In genomic region chr13:106349080-106349841, GRCh38 we compare ENCODE assay signal across 9 cellular contexts.
DNase-seq lines count a peak whose midpoint lies in the region; ATAC-seq, FAIRE-seq and TF ChIP-seq lines count a peak whose summit lies in the region.
"Had no signal": no experiment of that assay in that cellular context is flagged by ENCODE, and none has a peak within 500 bp of the region (broad histone marks: within the 10 kb centered on the region; RNA-seq: fewer than 3 reads in every experiment).

No MANE protein-coding gene starts in this region.

- H3K9me3 Mint-ChIP-seq in natural killer cell treated with Interleukin-12 subunit alpha and Interleukin-12 subunit beta and Interleukin-15 and Interleukin-18, amount 100 ng/mL, for 72 hours, result no peaks in the 10 kb centered on the region

- H3K27ac ChIP-seq in SJSA1, result no peak overlapping the region
- peak overlapping the region; percentile 82 for H3K27ac ChIP-seq in hepatocyte
- peak overlapping the region in 1 of 2 donors; percentile 39 for H3K27ac ChIP-seq in small intestine (ENCODE audit: low read depth in 1 of 2, low read length in 1 of 2)
- H3K27ac ChIP-seq in uterus, result no peak overlapping the region

- H3K9me3 ChIP-seq in SJSA1 (replicated peaks) (no peaks in the 10 kb centered on the region), hepatocyte (ENCODE audit: low read depth) (no peaks in the 10 kb centered on the region), small intestine (ENCODE audit: control insufficient read depth, low read depth) (no peaks in the 10 kb centered on the region), uterus (no peaks in the 10 kb centered on the region)

- peaks cover 23% of the 10 kb centered on the region for H3K4me1 ChIP-seq in SJSA1 (replicated peaks)
- peaks cover 16% of the 10 kb centered on the region for H3K4me1 ChIP-seq in hepatocyte (ENCODE audit: insufficient read depth)
- H3K4me1 ChIP-seq in small intestine (ENCODE audit: control insufficient read depth in 2 of 2, insufficient read depth in 1 of 2, low read depth in 1 of 2, low read length in 1 of 2), result no peaks in the 10 kb centered on the region
- no peaks in the 10 kb centered on the region for H3K4me1 ChIP-seq in uterus

- no peaks in the 10 kb centered on the region for H3K36me3 Mint-ChIP-seq in natural killer cell treated with Interleukin-12 subunit alpha and Interleukin-12 subunit beta and Interleukin-15 and Interleukin-18, amount 100 ng/mL, for 72 hours

- H3K4me3 ChIP-seq in SJSA1, result peak overlapping the region; percentile 3; the same call in 1 of the 2 replicates
- no peak overlapping the region for H3K4me3 ChIP-seq in hepatocyte
- H3K4me3 ChIP-seq in small intestine (ENCODE audit: low read depth in 1 of 2, low read length in 2 of 2), result peak overlapping the region; percentile 38 to 39
- H3K4me3 ChIP-seq in uterus, result peak overlapping the region in 1 of 2 donors; percentile 11
- H3K4me3 ChIP-seq: K562 had no signal

- no peak overlapping the region for H3K27ac Mint-ChIP-seq in natural killer cell treated with Interleukin-12 subunit alpha and Interleukin-12 subunit beta and Interleukin-15 and Interleukin-18, amount 100 ng/mL, for 72 hours

- H3K4me2 ChIP-seq in hepatocyte, result peak overlapping the region; percentile 86

- peak; percentile 60 for ATAC-seq in HG03432 (IDR thresholded peaks at IDR 0.05; ENCODE audit: unreplicated experiment)
- ATAC-seq in GM19467 (IDR thresholded peaks at IDR 0.05; ENCODE audit: unreplicated experiment), result no peak
- ATAC-seq in natural killer cell treated with Interleukin-12 subunit alpha and Interleukin-12 subunit beta and Interleukin-15 and Interleukin-18, amount 100 ng/mL, for 72 hours, result no peak
- ATAC-seq: K562 had no signal

- WGBS in hepatocyte (ENCODE audit: low lambda C conversion rate, missing lambda C conversion rate), result 2% methylated on average over 29 of the region's 29 CpGs
- 1 to 4% (median 2%) methylated on average over 29 of the region's 29 CpGs for WGBS in small intestine, 3 donors

- H3K36me3 ChIP-seq in SJSA1 (no peaks in the 10 kb centered on the region), hepatocyte (replicated peaks; ENCODE audit: insufficient read depth, low read depth) (no peaks in the 10 kb centered on the region), small intestine (ENCODE audit: control insufficient read depth in 2 of 2, insufficient read depth in 2 of 2, low read length in 2 of 2) (no peaks in the 10 kb centered on the region), uterus (no peaks in the 10 kb centered on the region)

- H4K20me1 ChIP-seq in hepatocyte (ENCODE audit: insufficient read depth, poor library complexity, severe bottlenecking), result no peaks in the 10 kb centered on the region

- H2AFZ ChIP-seq in hepatocyte, result peak overlapping the region; percentile 57

- intact Hi-C loops in uterus (cut with DNase I; ENCODE audit: low total_unique reads), result no loop called here

- peaks cover 6 to 9% of the 10 kb centered on the region in 2 donors for H3K27me3 Mint-ChIP-seq in natural killer cell treated with Interleukin-12 subunit alpha and Interleukin-12 subunit beta and Interleukin-15 and Interleukin-18, amount 100 ng/mL, for 72 hours

- H3K79me2 ChIP-seq in hepatocyte, result no peaks in the 10 kb centered on the region

- H3K9me2 ChIP-seq in hepatocyte (replicated peaks; ENCODE audit: insufficient read depth), result no peaks in the 10 kb centered on the region

- no peak for FAIRE-seq in small intestine (lab: Jason Lieb, UNC)
- FAIRE-seq: K562 had no signal

- no peak overlapping the region for H3K4me3 Mint-ChIP-seq in natural killer cell treated with Interleukin-12 subunit alpha and Interleukin-12 subunit beta and Interleukin-15 and Interleukin-18, amount 100 ng/mL, for 72 hours

- no peaks in the 10 kb centered on the region for H3K27me3 ChIP-seq in SJSA1 (replicated peaks)
- no peaks in the 10 kb centered on the region for H3K27me3 ChIP-seq in hepatocyte
- H3K27me3 ChIP-seq in small intestine (ENCODE audit: control insufficient read depth in 2 of 2, insufficient read depth in 2 of 2, low read length in 2 of 2), result peaks cover 0 to 4% of the 10 kb centered on the region in 2 donors
- H3K27me3 ChIP-seq in uterus, result no peaks in the 10 kb centered on the region

- TF ChIP-seq CTCF in hepatocyte (IDR thresholded peaks at IDR 0.05; ENCODE audit: poor library complexity), result no peak
- no peak for TF ChIP-seq CTCF in uterus (IDR thresholded peaks at IDR 0.05)

- no peaks in the 10 kb centered on the region for H3K4me1 Mint-ChIP-seq in natural killer cell treated with Interleukin-12 subunit alpha and Interleukin-12 subunit beta and Interleukin-15 and Interleukin-18, amount 100 ng/mL, for 72 hours (ENCODE audit: low read depth in 2 of 2)

- DNase-seq in SJSA1 (ENCODE audit: low read depth in 1 of 2, low spot score in 2 of 2) (peak in 1 of 2 experiments; percentile 37), hepatocyte (ENCODE audit: low spot score) (peak; percentile 61), small intestine (peak; percentile 65), uterus (no peak)
- DNase-seq in activated CD4-positive, alpha-beta T cell treated with anti-CD3 and anti-CD28 coated beads, Interleukin-2, amount 50 U/mL, for 4 hours, result no peak
- no peak for DNase-seq in natural killer cell treated with Interleukin-12 subunit alpha and Interleukin-12 subunit beta and Interleukin-15 and Interleukin-18, amount 100 ng/mL, for 72 hours (ENCODE audit: low spot score)

- no peak for TF ChIP-seq POLR2A in uterus (IDR thresholded peaks at IDR 0.05)

Comparison
In these comparisons a context has a peak if more than half of its experiments do, and no peak if none do; other contexts are left out.
1. DNase-seq: peak in hepatocyte (single experiment) and small intestine (single experiment); none in activated CD4-positive, alpha-beta T cell treated with anti-CD3 and anti-CD28 coated beads, Interleukin-2, amount 50 U/mL, for 4 hours (0 of 2), uterus (0 of 2) and natural killer cell treated with Interleukin-12 subunit alpha and Interleukin-12 subunit beta and Interleukin-15 and Interleukin-18, amount 100 ng/mL, for 72 hours (single experiment).